In genomic region chr17:50593321-50593720, GRCh38 we compare ENCODE assay signal across 9 cellular contexts. TPM values are rescaled to one million over a fixed set of nuclear protein-coding genes. Genes with fewer than 3 reads are reported as not detected.
A peak's percentile ranks its signal among the peaks of the same experiment; 100 is the strongest.
DNase-seq lines count a peak whose midpoint lies in the region; ATAC-seq and TF ChIP-seq lines count a peak whose summit lies in the region.
"Had no signal": no experiment of that assay in that cellular context is flagged by ENCODE, and none has a peak within 500 bp of the region (broad histone marks: within the 10 kb centered on the region; RNA-seq: fewer than 3 reads in every experiment).

No MANE protein-coding gene starts in this region.

- 63 to 69% methylated on average over 7 to 10 of the region's 10 CpGs for WGBS in testis, 2 donors
- 73 to 76% (median 75%) methylated on average over 9 to 10 of the region's 10 CpGs for WGBS in psoas muscle, 3 donors

- H3K9me3 ChIP-seq in cardiac muscle cell (ENCODE audit: low read depth) (no peaks in the 10 kb centered on the region), testis (no peaks in the 10 kb centered on the region), psoas muscle (no peaks in the 10 kb centered on the region)

- H3K36me3 ChIP-seq in cardiac muscle cell (no peaks in the 10 kb centered on the region), testis (ENCODE audit: low read depth, missing control alignments) (no peaks in the 10 kb centered on the region), brain microvascular endothelial cell (replicated peaks) (no peaks in the 10 kb centered on the region), psoas muscle (ENCODE audit: insufficient read depth in 1 of 2, low read depth in 1 of 2) (no peaks in the 10 kb centered on the region)

- no peak overlapping the region for H3K4me3 ChIP-seq in cardiac muscle cell
- H3K4me3 ChIP-seq in testis, result no peak overlapping the region
- H3K4me3 ChIP-seq in brain microvascular endothelial cell (ENCODE audit: low read depth, low read length), result no peak overlapping the region
- H3K4me3 ChIP-seq in psoas muscle, result no peak overlapping the region

- no peak for TF ChIP-seq POLR2A in testis (IDR thresholded peaks at IDR 0.05)

- TF ChIP-seq CTCF in cardiac muscle cell (IDR thresholded peaks at IDR 0.05; ENCODE audit: low read depth, low read length) (no peak), testis (IDR thresholded peaks at IDR 0.05) (no peak), brain microvascular endothelial cell (IDR thresholded peaks at IDR 0.05; ENCODE audit: low read depth, low read length, missing control alignments) (no peak), psoas muscle (IDR thresholded peaks at IDR 0.05) (no peak)

- intact Hi-C loops in testis (cut with DNase I; ENCODE audit: low total_unique reads), result no loop called here
- intact Hi-C loops in psoas muscle (cut with DNase I), result no loop called here

- peak overlapping the region; percentile 94 for H3K27ac ChIP-seq in cardiac muscle cell
- no peak overlapping the region for H3K27ac ChIP-seq in testis
- no peak overlapping the region for H3K27ac ChIP-seq in brain microvascular endothelial cell
- no peak overlapping the region for H3K27ac ChIP-seq in psoas muscle

- ATAC-seq in psoas muscle, result no peak

- H3K27me3 ChIP-seq in cardiac muscle cell (no peaks in the 10 kb centered on the region), testis (no peaks in the 10 kb centered on the region), brain microvascular endothelial cell (replicated peaks) (peaks cover 3% of the 10 kb centered on the region), psoas muscle (ENCODE audit: insufficient read depth in 3 of 3, low read length in 2 of 3) (peaks cover 0 to 3% (median 0%) of the 10 kb centered on the region in 3 donors)

- peak; percentile 60 for DNase-seq in NCI-H1105 (lab: John Stamatoyannopoulos, UW)
- DNase-seq in NCI-H526 (lab: John Stamatoyannopoulos, UW), result peak; percentile 67 to 84
- peak in 1 of 2 donors; percentile 98 for DNase-seq in cardiac muscle cell (ENCODE audit: low read depth in 1 of 2, low spot score in 1 of 2)
- peak; percentile 52 for DNase-seq in testis
- DNase-seq in brain microvascular endothelial cell, result no peak
- no peak for DNase-seq in DMS114 treated with DMSO at 0.1 percent for 48 hours (lab: John Stamatoyannopoulos, UW; ENCODE audit: unreplicated experiment)
- no peak for DNase-seq in psoas muscle
- DNase-seq: activated gamma-delta T cell had no signal

- in situ Hi-C loops in brain microvascular endothelial cell (cut with HindIII; ENCODE audit: low pct_ligation_motif_present, low sequenced_read_pairs), result no loop called here

- peaks cover 56% of the 10 kb centered on the region for H3K4me1 ChIP-seq in cardiac muscle cell (ENCODE audit: low read depth)
- peaks cover 20% of the 10 kb centered on the region for H3K4me1 ChIP-seq in testis
- H3K4me1 ChIP-seq in psoas muscle, result peaks cover 3% of the 10 kb centered on the region

RNA-seq across cellular contexts. Expression of gene CACNA1G, which starts 32.8 kb away (rescaled TPM):
- total RNA-seq in cardiac muscle cell (29.7 and 46.1 TPM in 2 replicates), testis (1 to 10 TPM; 1.3 to 1.7 TPM), psoas muscle (under 1 TPM in 3 of 4 donors, not detected in 1; 0.02 to 0.24 (median 0.17) TPM)
- polyA plus RNA-seq in cardiac muscle cell (19.0 and 22.8 TPM in 2 replicates), testis (ENCODE audit: insufficient read depth, low read depth, low replicate concordance) (1.7 TPM), psoas muscle (under 1 TPM in 2 of 3 donors, not detected in 1; 0.04 TPM)
- total RNA-seq: dermis microvascular lymphatic vessel endothelial cell had no signal

RNA-seq across cellular contexts. Expression of gene ABCC3, which starts 41.4 kb away (rescaled TPM):
- total RNA-seq in cardiac muscle cell, result not detected in 2 replicates
- polyA plus RNA-seq in cardiac muscle cell, result 0.06 and 0.53 TPM in 2 replicates
- 10 to 100 TPM in 1 of 2 donors, 1 to 10 TPM in 1; 10.0 to 12.1 TPM for total RNA-seq in testis
- 15.4 TPM for polyA plus RNA-seq in testis (ENCODE audit: insufficient read depth, low read depth, low replicate concordance)
- total RNA-seq in psoas muscle, result 1 to 10 TPM in 2 of 4 donors, under 1 TPM in 2; 0.36 to 1.6 (median 0.94) TPM
- polyA plus RNA-seq in psoas muscle, result 1 to 10 TPM in 1 of 3 donors, under 1 TPM in 2; 0.39 to 1.2 (median 0.45) TPM

RNA-seq across cellular contexts. Expression of gene SPATA20, which starts 46.3 kb away (rescaled TPM):
- total RNA-seq in cardiac muscle cell (194 and 216 TPM in 2 replicates), testis (100 to 1,000 TPM; 207 to 338 TPM), psoas muscle (10 to 100 TPM; 16.7 to 25.8 (median 21.9) TPM)
- polyA plus RNA-seq in cardiac muscle cell (103 and 162 TPM in 2 replicates), testis (ENCODE audit: insufficient read depth, low read depth, low replicate concordance) (264 TPM), psoas muscle (1 to 10 TPM; 4.8 to 9.7 (median 5.4) TPM)

Comparison
In these comparisons a context has a peak if more than half of its experiments do, and no peak if none do; other contexts are left out.
1. DNase-seq: peak in NCI-H1105 (single experiment), NCI-H526 (2 of 2) and testis (single experiment); none in brain microvascular endothelial cell (single experiment), DMS114 treated with DMSO at 0.1 percent for 48 hours (single experiment) and psoas muscle (0 of 2).
2. RNA of gene CACNA1G, which starts 32.8 kb away (total RNA-seq): 29.7 to 46.1 TPM in cardiac muscle cell; 1.3 to 1.7 TPM in testis and 0.02 to 0.24 TPM in psoas muscle; every median in the first group is over 10 times any median in the second.
3. RNA of gene ABCC3, which starts 41.4 kb away (total RNA-seq): 10.0 to 12.1 TPM in testis; 0.36 to 1.6 TPM in psoas muscle and not detected in cardiac muscle cell; every median in the first group is over 4 times any median in the second.